Comparison of ENCODE assay signal across 8 cellular contexts in the genomic region with DNA sequence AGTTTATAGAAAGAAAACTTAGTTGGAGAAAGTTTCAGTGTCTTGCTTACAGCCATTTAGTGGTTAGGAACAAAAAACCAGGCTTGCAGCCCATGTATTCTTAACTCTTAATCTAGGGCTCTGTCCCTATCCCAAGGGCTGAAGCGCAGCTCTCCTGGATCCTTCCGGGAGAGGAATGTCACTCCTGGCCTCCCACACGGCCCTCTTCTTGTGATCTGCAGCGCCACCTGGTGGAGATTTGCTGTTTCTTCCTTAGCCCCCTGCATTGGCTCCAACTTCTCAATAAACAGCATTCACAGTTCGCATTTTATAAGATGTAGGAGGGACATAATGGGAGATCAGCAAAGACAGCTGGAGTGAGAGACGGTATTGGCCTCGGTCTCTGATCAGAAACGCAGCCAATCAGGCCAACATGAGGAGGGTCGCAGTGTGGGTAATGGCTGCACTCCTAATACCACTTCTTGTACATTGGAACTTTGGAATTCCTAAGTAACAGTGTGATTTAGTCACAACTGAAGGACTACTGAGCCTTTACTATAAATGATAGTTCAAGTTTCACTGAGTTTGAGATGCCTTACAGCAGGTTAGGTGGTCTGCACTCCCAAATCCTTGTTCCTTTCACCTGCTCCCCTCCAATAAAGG.
A peak's percentile ranks its signal among the peaks of the same experiment; 100 is the strongest.
DNase-seq lines count a peak whose midpoint lies in the region; ATAC-seq and TF ChIP-seq lines count a peak whose summit lies in the region.

No MANE protein-coding gene starts in this region.

- no peak overlapping the region for H3K27ac Mint-ChIP-seq in activated T-cell treated with anti-CD3 and anti-CD28 coated beads, Interleukin-2, amount 50 U/mL, for 72 hours
- no peak overlapping the region for H3K27ac Mint-ChIP-seq in progenitor cell of endocrine pancreas

- no peaks in the 10 kb centered on the region for H3K36me3 Mint-ChIP-seq in activated T-cell treated with anti-CD3 and anti-CD28 coated beads, Interleukin-2, amount 50 U/mL, for 72 hours (ENCODE audit: insufficient read depth in 2 of 2)
- H3K36me3 Mint-ChIP-seq in progenitor cell of endocrine pancreas (ENCODE audit: insufficient read depth) = no peaks in the 10 kb centered on the region

- peak; percentile 70 for DNase-seq in activated effector memory CD4-positive, alpha-beta T cell treated with anti-CD3 and anti-CD28 coated beads, Interleukin-2, amount 50 U/mL, for 16 hours
- no peak for DNase-seq in activated effector memory CD4-positive, alpha-beta T cell treated with Interleukin-2 at 50 U/mL for 16 hours
- DNase-seq in NCI-H748 (lab: John Stamatoyannopoulos, UW; ENCODE audit: unreplicated experiment) (peak; percentile 65), Right ventricle myocardium superior (peak; percentile 71), progenitor cell of endocrine pancreas (ENCODE audit: low spot score, unreplicated experiment) (peak; percentile 71)
- peak; percentile 50 to 51 for DNase-seq in activated T-cell treated with anti-CD3 and anti-CD28 coated beads, Interleukin-2, amount 50 U/mL, for 72 hours

- no peak overlapping the region for H3K4me3 Mint-ChIP-seq in activated T-cell treated with anti-CD3 and anti-CD28 coated beads, Interleukin-2, amount 50 U/mL, for 72 hours
- H3K4me3 Mint-ChIP-seq in progenitor cell of endocrine pancreas (ENCODE audit: low read depth) = no peak overlapping the region

- H3K27me3 Mint-ChIP-seq in activated T-cell treated with anti-CD3 and anti-CD28 coated beads, Interleukin-2, amount 50 U/mL, for 72 hours (ENCODE audit: low read depth) = peaks cover 8% of the 10 kb centered on the region
- peaks cover 13% of the 10 kb centered on the region for H3K27me3 Mint-ChIP-seq in progenitor cell of endocrine pancreas

- peak; percentile 95 for TF ChIP-seq CTCF in progenitor cell of endocrine pancreas (IDR thresholded peaks at IDR 0.05; ENCODE audit: unreplicated experiment)

- H3K4me1 Mint-ChIP-seq in activated T-cell treated with anti-CD3 and anti-CD28 coated beads, Interleukin-2, amount 50 U/mL, for 72 hours (ENCODE audit: low read depth) = no peaks in the 10 kb centered on the region
- no peaks in the 10 kb centered on the region for H3K4me1 Mint-ChIP-seq in progenitor cell of endocrine pancreas (ENCODE audit: low read depth)

- intact Hi-C loops in Right ventricle myocardium superior (cut with DNase I) = loop anchor here (10.0 kb wide), 1 partner anchor 506 kb away; no protein-coding TSS in a partner anchor

- H3K9me3 Mint-ChIP-seq in activated T-cell treated with anti-CD3 and anti-CD28 coated beads, Interleukin-2, amount 50 U/mL, for 72 hours = no peaks in the 10 kb centered on the region
- H3K9me3 Mint-ChIP-seq in progenitor cell of endocrine pancreas (ENCODE audit: low read depth) = no peaks in the 10 kb centered on the region

- ATAC-seq in HG03280 (IDR thresholded peaks at IDR 0.05; ENCODE audit: unreplicated experiment) (peak; percentile 57), Right ventricle myocardium superior (ENCODE audit: poor library complexity) (peak; percentile 91), GM19023 (IDR thresholded peaks at IDR 0.05; ENCODE audit: unreplicated experiment) (no peak)
- no peak for ATAC-seq in activated T-cell treated with anti-CD3 and anti-CD28 coated beads, Interleukin-2, amount 50 U/mL, for 72 hours (replicated peaks in 1 of 2)

Comparison
In these comparisons a context has a peak if more than half of its experiments do, and no peak if none do; other contexts are left out.
1. ATAC-seq: peak in HG03280 (single experiment) and Right ventricle myocardium superior (single experiment); none in activated T-cell treated with anti-CD3 and anti-CD28 coated beads, Interleukin-2, amount 50 U/mL, for 72 hours (0 of 2) and GM19023 (single experiment).